ENCODE assay signal across 17 cellular contexts in the genomic region with DNA sequence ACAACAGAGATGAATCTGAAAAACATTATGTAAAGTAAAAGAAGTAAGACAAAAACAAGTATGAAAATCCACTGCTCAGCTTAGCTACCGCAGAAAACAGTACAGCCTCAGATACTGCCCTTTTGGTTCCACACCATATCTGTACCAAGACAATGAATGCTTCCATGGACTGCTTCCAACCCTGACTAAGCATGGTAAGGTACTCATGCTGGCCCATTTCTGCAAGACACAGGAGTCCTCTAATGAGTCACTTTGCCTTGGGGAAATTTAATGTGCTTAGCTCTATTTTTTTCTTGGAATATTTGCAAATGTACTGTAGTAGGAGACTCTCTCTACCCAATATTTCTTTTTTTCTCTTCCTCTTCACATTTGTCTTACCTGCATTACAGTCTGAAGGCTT.
"Had no signal": no experiment of that assay in that cellular context is flagged by ENCODE, and none has a peak within 500 bp of the region (broad histone marks: within the 10 kb centered on the region; RNA-seq: fewer than 3 reads in every experiment).

No MANE protein-coding gene starts in this region.

- ATAC-seq: activated CD8-positive, alpha-beta T cell treated with anti-CD3 and anti-CD28 coated beads, Interleukin-2, amount 10 ng/mL, durations not matched to agents 7 days and 5 days; activated naive CD4-positive, alpha-beta T cell treated with anti-CD3 and anti-CD28 coated beads, Interleukin-2, amount 50 U/mL, for 72 hours; natural killer cell treated with Interleukin-12 subunit alpha and Interleukin-12 subunit beta and Interleukin-15 and Interleukin-18, amount 100 ng/mL, for 72 hours; pancreas; right cardiac atrium had no signal

- H3K4me3 ChIP-seq: coronary artery, left ventricle myocardium inferior, pancreas had no signal

- H3K27ac ChIP-seq: brain microvascular endothelial cell, coronary artery, left ventricle myocardium inferior, pancreas had no signal

- H3K36me3 ChIP-seq: brain microvascular endothelial cell, left ventricle myocardium inferior, pancreas had no signal

- H3K9me3 ChIP-seq: left ventricle myocardium inferior, pancreas had no signal

- DNase-seq: activated CD4-positive, alpha-beta T cell treated with anti-CD3 and anti-CD28 coated beads for 1 hour; activated CD4-positive, alpha-beta T cell treated with anti-CD3 and anti-CD28 coated beads, Interleukin-2, amount 50 U/mL, for 1 hour; activated CD8-positive, alpha-beta T cell treated with anti-CD3 and anti-CD28 coated beads, Interleukin-2, amount 10 ng/mL, durations not matched to agents 7 days and 5 days; activated gamma-delta T cell treated with Interleukin-2 at 50 U/mL for 16 hours; aorta; brain microvascular endothelial cell; endodermal cell; hypothalamus; left ventricle myocardium inferior; pancreas; right cardiac atrium; stimulated activated CD4-positive, alpha-beta T cell treated with anti-CD3 and anti-CD28 coated beads, Interleukin-4, amount 100 ng/mL, for 24 hours; stimulated activated naive CD4-positive, alpha-beta T cell treated with Interleukin-2 at 50 U/mL for 16 hours; T-helper 1 cell had no signal

- H3K4me1 ChIP-seq: left ventricle myocardium inferior, pancreas had no signal

- H3K27me3 ChIP-seq: brain microvascular endothelial cell, pancreas had no signal
